Comparison of ENCODE assay signal across 28 cellular contexts in the genomic region with DNA sequence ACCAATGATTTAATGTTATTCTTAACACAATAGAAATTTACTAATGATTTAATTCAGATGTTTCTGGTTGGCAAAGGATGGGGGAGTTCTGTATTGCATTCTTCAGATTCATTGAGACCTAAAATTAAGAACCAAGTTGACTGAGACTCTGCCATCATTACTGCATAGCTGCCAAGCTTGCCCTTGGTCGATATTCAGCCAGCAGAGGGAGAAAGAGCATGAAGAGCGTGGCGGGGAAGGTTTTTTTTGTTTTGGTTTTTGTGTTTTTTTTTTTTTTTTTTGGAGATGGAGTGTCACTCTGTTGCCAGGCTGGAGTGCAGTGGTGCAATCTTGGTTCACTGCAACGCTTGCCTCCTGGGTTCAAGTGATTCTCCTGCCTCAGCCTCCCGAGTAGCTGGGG.
DNase-seq lines count a peak whose midpoint lies in the region; ATAC-seq and TF ChIP-seq lines count a peak whose summit lies in the region.
"Had no signal": no experiment of that assay in that cellular context is flagged by ENCODE, and none has a peak within 500 bp of the region (broad histone marks: within the 10 kb centered on the region; RNA-seq: fewer than 3 reads in every experiment).

No MANE protein-coding gene starts in this region.

- no peaks in the 10 kb centered on the region for H3K36me3 Mint-ChIP-seq in endodermal cell (ENCODE audit: low read depth)
- H3K36me3 Mint-ChIP-seq: activated naive CD4-positive, alpha-beta T cell treated with anti-CD3 and anti-CD28 coated beads, Interleukin-2, amount 50 U/mL, for 24 hours; CD4-positive, CD25-positive, alpha-beta regulatory T cell; stimulated activated effector memory CD8-positive, alpha-beta T cell treated with anti-CD3 and anti-CD28 coated beads, Interleukin-12 subunit alpha, Interleukin-12 subunit beta, amount 100 ng/mL, for 72 hours had no signal

- no peak overlapping the region for H3K4me2 ChIP-seq in smooth muscle cell
- H3K4me2 ChIP-seq: KMS-11 had no signal

- H2AFZ ChIP-seq in smooth muscle cell (ENCODE audit: low read depth), result no peak overlapping the region

- peak; percentile 75 for TF ChIP-seq CTCF in endodermal cell (conservative IDR thresholded peaks at IDR 0.05)
- TF ChIP-seq CTCF in smooth muscle cell (IDR thresholded peaks at IDR 0.05; ENCODE audit: borderline replicate concordance, insufficient read depth, poor library complexity, severe bottlenecking), result no peak

- no peaks in the 10 kb centered on the region for H3K4me1 ChIP-seq in NT2/D1 (ENCODE audit: insufficient read depth, insufficient read length)
- H3K4me1 ChIP-seq in endodermal cell (ENCODE audit: control insufficient read depth, insufficient read depth, low read length), result peaks cover 3% of the 10 kb centered on the region
- H3K4me1 ChIP-seq in smooth muscle cell (ENCODE audit: low read depth), result peaks cover 4% of the 10 kb centered on the region
- H3K4me1 ChIP-seq: esophagus squamous epithelium, suprapubic skin had no signal

- H3K27ac ChIP-seq in endodermal cell (ENCODE audit: low read depth, low read length) (no peak overlapping the region), smooth muscle cell (ENCODE audit: low read depth) (no peak overlapping the region)
- H3K27ac ChIP-seq: esophagus squamous epithelium, KMS-11, suprapubic skin had no signal

- ATAC-seq in GM19395 (IDR thresholded peaks at IDR 0.05; ENCODE audit: unreplicated experiment), result no peak
- ATAC-seq: activated CD8-positive, alpha-beta T cell treated with anti-CD3 and anti-CD28 coated beads for 36 hours; left colon; right cardiac atrium; stimulated activated effector memory CD8-positive, alpha-beta T cell treated with anti-CD3 and anti-CD28 coated beads, Interleukin-12 subunit alpha, Interleukin-12 subunit beta, amount 100 ng/mL, for 72 hours had no signal

- H3K36me3 ChIP-seq in NT2/D1 (ENCODE audit: insufficient read depth, insufficient read length, low read length) (no peaks in the 10 kb centered on the region), endodermal cell (ENCODE audit: control insufficient read depth, insufficient read depth, low read length) (no peaks in the 10 kb centered on the region), smooth muscle cell (ENCODE audit: low read depth) (no peaks in the 10 kb centered on the region)
- H3K36me3 ChIP-seq: esophagus squamous epithelium, suprapubic skin had no signal

- H3F3A ChIP-seq in smooth muscle cell (ENCODE audit: low read depth), result no peaks in the 10 kb centered on the region

- no peaks in the 10 kb centered on the region for H3K79me2 ChIP-seq in smooth muscle cell (ENCODE audit: low read depth)

- H3K4me1 Mint-ChIP-seq in endodermal cell, result peaks cover 21% of the 10 kb centered on the region
- H3K4me1 Mint-ChIP-seq: activated naive CD4-positive, alpha-beta T cell treated with anti-CD3 and anti-CD28 coated beads, Interleukin-2, amount 50 U/mL, for 24 hours; CD4-positive, CD25-positive, alpha-beta regulatory T cell; stimulated activated effector memory CD8-positive, alpha-beta T cell treated with anti-CD3 and anti-CD28 coated beads, Interleukin-12 subunit alpha, Interleukin-12 subunit beta, amount 100 ng/mL, for 72 hours had no signal

- H3K27me3 Mint-ChIP-seq in endodermal cell (ENCODE audit: insufficient read depth), result no peaks in the 10 kb centered on the region
- H3K27me3 Mint-ChIP-seq: CD4-positive, CD25-positive, alpha-beta regulatory T cell had no signal

- no peaks in the 10 kb centered on the region for H4K20me1 ChIP-seq in smooth muscle cell (ENCODE audit: low read depth)

- H3K27me3 ChIP-seq in NT2/D1 (ENCODE audit: insufficient read depth, insufficient read length), result no peaks in the 10 kb centered on the region
- H3K27me3 ChIP-seq in endodermal cell (ENCODE audit: control insufficient read depth, insufficient read depth, low read length, poor library complexity, severe bottlenecking), result no peaks in the 10 kb centered on the region
- H3K27me3 ChIP-seq in smooth muscle cell (ENCODE audit: low read depth), result peaks cover 15% of the 10 kb centered on the region
- H3K27me3 ChIP-seq: suprapubic skin had no signal

- H3K9me3 Mint-ChIP-seq in endodermal cell, result no peaks in the 10 kb centered on the region

- no peak overlapping the region for H3K4me3 Mint-ChIP-seq in endodermal cell
- H3K4me3 Mint-ChIP-seq: activated CD8-positive, alpha-beta T cell treated with anti-CD3 and anti-CD28 coated beads for 36 hours; activated naive CD4-positive, alpha-beta T cell treated with anti-CD3 and anti-CD28 coated beads, Interleukin-2, amount 50 U/mL, for 24 hours; CD4-positive, CD25-positive, alpha-beta regulatory T cell; stimulated activated effector memory CD8-positive, alpha-beta T cell treated with anti-CD3 and anti-CD28 coated beads, Interleukin-12 subunit alpha, Interleukin-12 subunit beta, amount 100 ng/mL, for 72 hours; T-helper 1 cell treated with Interleukin-12 subunit alpha and Interleukin-12 subunit beta and Interleukin-4 antibody, amounts not matched to agents 30 μg/mL and 1 μg/mL, for 36 hours had no signal

- H3K27ac Mint-ChIP-seq in endodermal cell, result no peak overlapping the region
- H3K27ac Mint-ChIP-seq: activated CD8-positive, alpha-beta T cell treated with anti-CD3 and anti-CD28 coated beads for 36 hours; activated naive CD4-positive, alpha-beta T cell treated with anti-CD3 and anti-CD28 coated beads, Interleukin-2, amount 50 U/mL, for 24 hours; activated T-helper 2 cell treated with anti-CD3 and anti-CD28 coated beads, Interferon-gamma antibody, Interleukin-2, Interleukin-4, amounts not matched to agents 10 μg/mL and 5 μg/mL and 100 μg/mL, durations not matched to agents 14 hours and 24 hours and 36 hours; CD4-positive, CD25-positive, alpha-beta regulatory T cell; stimulated activated effector memory CD8-positive, alpha-beta T cell treated with anti-CD3 and anti-CD28 coated beads, Interleukin-12 subunit alpha, Interleukin-12 subunit beta, amount 100 ng/mL, for 72 hours; T-helper 1 cell treated with Interleukin-12 subunit alpha and Interleukin-12 subunit beta and Interleukin-4 antibody, amounts not matched to agents 30 μg/mL and 1 μg/mL, for 36 hours had no signal

- no peak overlapping the region for H3K9ac ChIP-seq in NT2/D1 (ENCODE audit: insufficient read length, low read depth)
- no peak overlapping the region for H3K9ac ChIP-seq in endodermal cell (ENCODE audit: extremely low read depth, low read length, poor library complexity, severe bottlenecking)
- no peak overlapping the region for H3K9ac ChIP-seq in smooth muscle cell (ENCODE audit: low read depth)
- H3K9ac ChIP-seq: KMS-11 had no signal

- H3K4me3 ChIP-seq in NT2/D1 (ENCODE audit: insufficient read length, low read depth), result no peak overlapping the region
- H3K4me3 ChIP-seq in endodermal cell (ENCODE audit: low read length), result no peak overlapping the region
- no peak overlapping the region for H3K4me3 ChIP-seq in smooth muscle cell
- H3K4me3 ChIP-seq: esophagus squamous epithelium, suprapubic skin had no signal

- DNase-seq in NCI-H82 (lab: John Stamatoyannopoulos, UW) (peak; percentile 20), NCI-H82 treated with DMSO at 0.1 percent for 48 hours (lab: John Stamatoyannopoulos, UW; ENCODE audit: unreplicated experiment) (no peak), NT2/D1 (ENCODE audit: low read depth, low spot score) (peak; percentile 35), endodermal cell (peak; percentile 66), smooth muscle cell (lab: John Stamatoyannopoulos, UW; ENCODE audit: unreplicated experiment) (no peak), dedifferentiated amniotic fluid mesenchymal stem cell (ENCODE audit: extremely low spot score) (no peak)
- no peak for DNase-seq in activated CD4-positive, alpha-beta T cell treated with anti-CD3 and anti-CD28 coated beads for 1 hour
- DNase-seq: 8988T; activated CD4-positive, CD25-positive, alpha-beta regulatory T cell treated with anti-CD3 and anti-CD28 coated beads, Interleukin-2, amount 50 U/mL, for 72 hours; activated CD8-positive, alpha-beta T cell treated with anti-CD3 and anti-CD28 coated beads for 36 hours; CD4-positive, CD25-positive, alpha-beta regulatory T cell; cortex of kidney; esophagus squamous epithelium; foreskin melanocyte; HCEC 1CT; left colon; MV-4-11; NCI-H146; NCI-H510A; right cardiac atrium; stimulated activated CD4-positive, alpha-beta T cell treated with anti-CD3 and anti-CD28 coated beads, Interleukin-2, amount 100 ng/mL, for 48 hours had no signal

- WGBS in endodermal cell (ENCODE audit: insufficient coverage in 1 of 2, insufficient read length in 1 of 2), 2 experiments, result 83 to 100% methylated on average over 2 to 5 of the region's 5 CpGs
- 66% methylated on average over 5 of the region's 5 CpGs for WGBS in smooth muscle cell (ENCODE audit: low lambda C conversion rate)

- 0 out of 2 replicates have a peak, but pooled peaks cover 4% of the 10 kb centered on the region for H3K9me3 ChIP-seq in NT2/D1 (ENCODE audit: insufficient read depth, low read length)
- no peaks in the 10 kb centered on the region for H3K9me3 ChIP-seq in endodermal cell (ENCODE audit: control insufficient read depth, low read length)
- no peaks in the 10 kb centered on the region for H3K9me3 ChIP-seq in smooth muscle cell (replicated peaks; ENCODE audit: low read depth)
- H3K9me3 ChIP-seq: esophagus squamous epithelium had no signal

Comparison
In these comparisons a context has a peak if more than half of its experiments do, and no peak if none do; other contexts are left out.
1. DNase-seq: peak in NCI-H82 (single experiment), NT2/D1 (single experiment) and endodermal cell (single experiment); none in NCI-H82 treated with DMSO at 0.1 percent for 48 hours (single experiment), smooth muscle cell (single experiment), dedifferentiated amniotic fluid mesenchymal stem cell (single experiment) and activated CD4-positive, alpha-beta T cell treated with anti-CD3 and anti-CD28 coated beads for 1 hour (single experiment).